Comparison of ENCODE assay signal across 8 cellular contexts in genomic region chrX:129738466-129739308, GRCh38. TPM values are rescaled to one million over a fixed set of nuclear protein-coding genes. Genes with fewer than 3 reads are reported as not detected.
DNase-seq lines count a peak whose midpoint lies in the region; TF ChIP-seq lines count a peak whose summit lies in the region.

XPNPEP2 (plus strand) TSS chrX:129738979; CDS start chrX:129739214, 235 bp downstream.

- no peaks in the 10 kb centered on the region for H3K36me3 ChIP-seq in BLaER1
- H3K36me3 ChIP-seq in neural progenitor cell: no peaks in the 10 kb centered on the region
- no peaks in the 10 kb centered on the region for H3K36me3 ChIP-seq in HAP-1 (replicated peaks)

- peak within 1 kb of the TSS; percentile 71 for H2AFZ ChIP-seq in neural progenitor cell (replicated peaks)

- peak within 1 kb of the TSS; percentile 94 for H3K27ac Mint-ChIP-seq in neural progenitor cell

- H3K4me1 Mint-ChIP-seq in neural progenitor cell: peaks cover 50% of the 10 kb centered on the region

- H3K4me1 ChIP-seq in BLaER1 (peaks cover 54% of the 10 kb centered on the region), neural progenitor cell (peaks cover 12% of the 10 kb centered on the region), HAP-1 (no peaks in the 10 kb centered on the region)

- H3K9me3 Mint-ChIP-seq in neural progenitor cell: no peaks in the 10 kb centered on the region

- H3K4me2 ChIP-seq in BLaER1: peak within 1 kb of the TSS; percentile 53
- peak within 1 kb of the TSS; percentile 31 for H3K4me2 ChIP-seq in neural progenitor cell

- H3K9ac ChIP-seq in BLaER1: no peak within 1 kb of the TSS
- H3K9ac ChIP-seq in neural progenitor cell: no peak within 1 kb of the TSS

- H3K27me3 ChIP-seq in BLaER1: peaks cover 84% of the 10 kb centered on the region
- no peaks in the 10 kb centered on the region for H3K27me3 ChIP-seq in neural progenitor cell
- H3K27me3 ChIP-seq in HAP-1 (ENCODE audit: low read depth): 0 out of 2 replicates have a peak, but pooled peaks cover 2% of the 10 kb centered on the region

- H3F3A ChIP-seq in neural progenitor cell (ENCODE audit: low read depth): peaks cover 7% of the 10 kb centered on the region

- H3K27ac ChIP-seq in BLaER1: no peak within 1 kb of the TSS
- no peak within 1 kb of the TSS for H3K27ac ChIP-seq in neural progenitor cell

- H3K4me3 ChIP-seq in BLaER1 (no peak within 1 kb of the TSS), fibroblast of villous mesenchyme (ENCODE audit: low read depth, low read length) (no peak within 1 kb of the TSS), neural progenitor cell (no peak within 1 kb of the TSS), HAP-1 (no peak within 1 kb of the TSS)

- H4K20me1 ChIP-seq in BLaER1 (no peaks in the 10 kb centered on the region; the same call in 1 of the 2 replicates), neural progenitor cell (ENCODE audit: low read depth) (no peaks in the 10 kb centered on the region)

- peak within 1 kb of the TSS; percentile 57 for H3K4me3 Mint-ChIP-seq in neural progenitor cell

- H3K27me3 Mint-ChIP-seq in neural progenitor cell (ENCODE audit: insufficient read depth, low read depth): peaks cover 21% of the 10 kb centered on the region

- TF ChIP-seq CTCF in fibroblast of villous mesenchyme (IDR thresholded peaks at IDR 0.05; ENCODE audit: insufficient read depth, low read depth, low read length) (no peak), neural progenitor cell (IDR thresholded peaks at IDR 0.05) (no peak)

- in situ Hi-C loops in HAP-1 (cut with MboI; ENCODE audit: low sequenced_read_pairs): no loop called here

- no peaks in the 10 kb centered on the region for H3K36me3 Mint-ChIP-seq in neural progenitor cell

- DNase-seq in fibroblast of villous mesenchyme (ENCODE audit: low read depth) (peak; percentile 21), neural progenitor cell (ENCODE audit: low spot score) (peak; percentile 44), NAMALWA (ENCODE audit: low spot score) (no peak), NCI-H1105 treated with DMSO at 0.1 percent for 48 hours (lab: John Stamatoyannopoulos, UW) (no peak), HAP-1 (ENCODE audit: low spot score in 2 of 2) (no peak)
- no peak for DNase-seq in NK-92 treated with Interleukin-12 subunit alpha and Interleukin-12 subunit beta, amount 100 ng/mL, for 24 hours (lab: John Stamatoyannopoulos, UW)

- no peaks in the 10 kb centered on the region for H3K79me2 ChIP-seq in neural progenitor cell (ENCODE audit: low read depth)

- H3K9me3 ChIP-seq in BLaER1 (no peaks in the 10 kb centered on the region), neural progenitor cell (ENCODE audit: low read depth) (no peaks in the 10 kb centered on the region), HAP-1 (no peaks in the 10 kb centered on the region)

TF ChIP-seq in PFSK-1, 5 proteins besides CTCF, POLR2A, EP300 and RAD21:
- TF ChIP-seq FOXP2 (optimal IDR thresholded peaks at IDR 0.05; ENCODE audit: borderline replicate concordance, extremely low read depth, extremely low read length, insufficient read depth): peak; percentile 3
- no peak for TF ChIP-seq TAF1 (IDR thresholded peaks at IDR 0.05; ENCODE audit: borderline replicate concordance, insufficient read depth, low read length)
- TF ChIP-seq, protein P1, sequence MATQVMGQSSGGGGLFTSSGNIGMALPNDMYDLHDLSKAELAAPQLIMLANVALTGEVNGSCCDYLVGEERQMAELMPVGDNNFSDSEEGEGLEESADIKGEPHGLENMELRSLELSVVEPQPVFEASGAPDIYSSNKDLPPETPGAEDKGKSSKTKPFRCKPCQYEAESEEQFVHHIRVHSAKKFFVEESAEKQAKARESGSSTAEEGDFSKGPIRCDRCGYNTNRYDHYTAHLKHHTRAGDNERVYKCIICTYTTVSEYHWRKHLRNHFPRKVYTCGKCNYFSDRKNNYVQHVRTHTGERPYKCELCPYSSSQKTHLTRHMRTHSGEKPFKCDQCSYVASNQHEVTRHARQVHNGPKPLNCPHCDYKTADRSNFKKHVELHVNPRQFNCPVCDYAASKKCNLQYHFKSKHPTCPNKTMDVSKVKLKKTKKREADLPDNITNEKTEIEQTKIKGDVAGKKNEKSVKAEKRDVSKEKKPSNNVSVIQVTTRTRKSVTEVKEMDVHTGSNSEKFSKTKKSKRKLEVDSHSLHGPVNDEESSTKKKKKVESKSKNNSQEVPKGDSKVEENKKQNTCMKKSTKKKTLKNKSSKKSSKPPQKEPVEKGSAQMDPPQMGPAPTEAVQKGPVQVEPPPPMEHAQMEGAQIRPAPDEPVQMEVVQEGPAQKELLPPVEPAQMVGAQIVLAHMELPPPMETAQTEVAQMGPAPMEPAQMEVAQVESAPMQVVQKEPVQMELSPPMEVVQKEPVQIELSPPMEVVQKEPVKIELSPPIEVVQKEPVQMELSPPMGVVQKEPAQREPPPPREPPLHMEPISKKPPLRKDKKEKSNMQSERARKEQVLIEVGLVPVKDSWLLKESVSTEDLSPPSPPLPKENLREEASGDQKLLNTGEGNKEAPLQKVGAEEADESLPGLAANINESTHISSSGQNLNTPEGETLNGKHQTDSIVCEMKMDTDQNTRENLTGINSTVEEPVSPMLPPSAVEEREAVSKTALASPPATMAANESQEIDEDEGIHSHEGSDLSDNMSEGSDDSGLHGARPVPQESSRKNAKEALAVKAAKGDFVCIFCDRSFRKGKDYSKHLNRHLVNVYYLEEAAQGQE (IDR thresholded peaks at IDR 0.05; ENCODE audit: insufficient read depth in 1 of 2, low read depth in 2 of 2, low read length in 2 of 2): no peak
- TF ChIP-seq POLR2AphosphoS5 (IDR thresholded peaks at IDR 0.05; ENCODE audit: low read depth, low read length): no peak
- no peak for TF ChIP-seq SIN3A (IDR thresholded peaks at IDR 0.05; ENCODE audit: borderline replicate concordance, insufficient read depth, low read length)

RNA-seq across cellular contexts. Expression of gene XPNPEP2, which starts in this region (rescaled TPM):
- 2.3 TPM for polyA plus RNA-seq in PFSK-1 (2012; ENCODE audit: insufficient read length, low read depth)
- under 0.01 TPM in 1 of 2 replicates, not detected in the other for total RNA-seq in fibroblast of villous mesenchyme
- total RNA-seq in neural progenitor cell (ENCODE audit: low replicate concordance): 0.19 and 1.7 TPM in 2 replicates

Comparison
In these comparisons a context has a peak if more than half of its experiments do, and no peak if none do; other contexts are left out.
1. Peak in DNase-seq in fibroblast of villous mesenchyme; RNA of the gene not detected or under 1 TPM.